In the genomic region with DNA sequence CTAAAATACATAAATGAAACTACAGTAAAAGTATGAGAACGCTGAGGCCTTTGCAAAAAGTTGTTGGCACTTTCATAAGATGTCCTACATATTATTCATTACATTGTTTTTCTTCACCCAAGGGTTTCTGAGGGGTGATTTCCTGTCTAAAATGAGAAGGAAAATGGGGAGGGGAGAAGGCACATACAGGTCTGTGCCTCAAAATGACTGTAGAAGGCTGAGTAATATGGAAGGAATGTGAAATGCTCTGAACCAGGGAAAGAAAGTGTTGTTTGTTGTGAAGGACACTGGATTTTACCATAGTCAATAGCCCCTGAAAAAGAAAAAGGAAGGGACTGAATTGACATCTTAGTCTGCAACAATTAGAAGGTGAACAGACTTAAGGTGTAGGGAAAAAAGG, we compare ENCODE assay signal across 10 cellular contexts.
DNase-seq lines count a peak whose midpoint lies in the region; ATAC-seq and TF ChIP-seq lines count a peak whose summit lies in the region.
"Had no signal": no experiment of that assay in that cellular context is flagged by ENCODE, and none has a peak within 500 bp of the region (broad histone marks: within the 10 kb centered on the region; RNA-seq: fewer than 3 reads in every experiment).

No MANE protein-coding gene starts in this region.

- no peak overlapping the region for H3K4me3 ChIP-seq in cardiac fibroblast (replicated peaks in 1 of 2; ENCODE audit: low read depth in 2 of 2, low read length in 2 of 2)

- TF ChIP-seq EP300 in Ishikawa (IDR thresholded peaks at IDR 0.05; ENCODE audit: borderline replicate concordance): peak; percentile 67; the same call in 1 of the 2 replicates

- TF ChIP-seq CTCF in cardiac fibroblast (IDR thresholded peaks at IDR 0.05; ENCODE audit: low read depth, low read length): no peak

- TF ChIP-seq RAD21 in Ishikawa (IDR thresholded peaks at IDR 0.05; ENCODE audit: low read depth): no peak

- no peak for ATAC-seq in HG03571 (IDR thresholded peaks at IDR 0.05; ENCODE audit: unreplicated experiment)

- DNase-seq in AG08396 (ENCODE audit: low spot score) (peak; percentile 50), cardiac fibroblast (ENCODE audit: low read depth in 2 of 2) (peak; percentile 87 to 95), lung microvascular endothelial cell (ENCODE audit: low read depth in 2 of 2) (peak; percentile 67 to 93), NCI-H2029 (lab: John Stamatoyannopoulos, UW) (no peak), globus pallidus (ENCODE audit: low spot score) (no peak), NCI-H526 (lab: John Stamatoyannopoulos, UW) (no peak)
- DNase-seq: activated gamma-delta T cell; CD4-positive, CD25-positive, alpha-beta regulatory T cell had no signal

TF ChIP-seq in Ishikawa, 13 proteins besides CTCF, POLR2A, EP300 and RAD21:
- peak; percentile 24; the same call in 1 of the 2 replicates for TF ChIP-seq FOXM1 (IDR thresholded peaks at IDR 0.05; ENCODE audit: borderline replicate concordance, low read depth)
- peak; percentile 77 for TF ChIP-seq TEAD4 (IDR thresholded peaks at IDR 0.05)
- TF ChIP-seq, protein P1, sequence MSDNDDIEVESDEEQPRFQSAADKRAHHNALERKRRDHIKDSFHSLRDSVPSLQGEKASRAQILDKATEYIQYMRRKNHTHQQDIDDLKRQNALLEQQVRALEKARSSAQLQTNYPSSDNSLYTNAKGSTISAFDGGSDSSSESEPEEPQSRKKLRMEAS (IDR thresholded peaks at IDR 0.05): 0 out of 2 replicates have a peak, but pooled peaks have one; percentile 13
- peak; percentile 50; the same call in 1 of the 2 replicates for TF ChIP-seq TCF12 (IDR thresholded peaks at IDR 0.05; ENCODE audit: low read depth)
- no peak for TF ChIP-seq ZBTB7A (IDR thresholded peaks at IDR 0.05; ENCODE audit: low read depth)

Comparison
In these comparisons a context has a peak if more than half of its experiments do, and no peak if none do; other contexts are left out.
1. DNase-seq: peak in AG08396 (single experiment), cardiac fibroblast (2 of 2) and lung microvascular endothelial cell (2 of 2); none in NCI-H2029 (single experiment), globus pallidus (single experiment) and NCI-H526 (0 of 2).